ENCODE assay signal across 4 cellular contexts in the genomic region with DNA sequence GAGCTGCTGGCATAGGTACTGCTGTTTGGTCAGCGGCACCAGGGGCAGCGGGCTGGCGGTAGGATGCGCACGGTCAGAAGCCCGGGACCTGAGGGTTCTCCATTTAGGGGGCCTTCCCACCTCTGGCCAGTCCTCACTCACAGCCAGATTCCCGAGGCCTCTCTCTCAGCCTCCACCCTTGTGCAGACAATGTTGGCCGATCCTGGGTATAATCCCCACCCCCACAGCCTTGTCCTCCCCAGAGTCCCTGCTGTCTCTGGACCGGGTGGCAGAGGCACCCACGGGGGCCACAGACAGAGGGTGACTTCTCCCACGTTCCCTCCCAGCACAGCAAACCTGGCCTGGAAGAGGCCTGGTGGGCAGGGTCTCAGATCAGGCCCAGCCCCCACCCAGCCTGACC. TPM values are rescaled to one million over a fixed set of nuclear protein-coding genes. Genes with fewer than 3 reads are reported as not detected.
"Had no signal": no experiment of that assay in that cellular context is flagged by ENCODE, and none has a peak within 500 bp of the region (broad histone marks: within the 10 kb centered on the region; RNA-seq: fewer than 3 reads in every experiment).

No MANE protein-coding gene starts in this region.

RNA-seq across cellular contexts. Expression of a gene that starts 52.7 kb away (rescaled TPM):
- total RNA-seq: K562, M059J, SJCRH30 had no signal
- polyA plus RNA-seq: IgD-negative memory B cell, K562 had no signal
